11 cellular contexts compared by ENCODE assay signal in genomic region chr20:9966966-9967365, GRCh38.
A peak's percentile ranks its signal among the peaks of the same experiment; 100 is the strongest.
DNase-seq lines count a peak whose midpoint lies in the region; ATAC-seq, FAIRE-seq and TF ChIP-seq lines count a peak whose summit lies in the region.
"Had no signal": no experiment of that assay in that cellular context is flagged by ENCODE, and none has a peak within 500 bp of the region (broad histone marks: within the 10 kb centered on the region; RNA-seq: fewer than 3 reads in every experiment).

No MANE protein-coding gene starts in this region.

- no peaks in the 10 kb centered on the region for H3K9me2 ChIP-seq in OCI-LY7 (ENCODE audit: insufficient read depth, low read length)

- peaks cover 3% of the 10 kb centered on the region for H3K27me3 ChIP-seq in CD4-positive, alpha-beta memory T cell (ENCODE audit: insufficient read depth, low read length)

- intact Hi-C loops in OCI-LY7 (cut with micrococcal nuclease; ENCODE audit: unreplicated experiment) = no loop called here
- intact Hi-C loops in CD4-positive, alpha-beta memory T cell (cut with micrococcal nuclease) = no loop called here

- H3K4me1 Mint-ChIP-seq in T-helper 2 cell treated with Interferon-gamma antibody and Interleukin-4, amounts not matched to agents 5 μg/mL and 100 μg/mL, for 36 hours (ENCODE audit: low read depth) = no peaks in the 10 kb centered on the region
- H3K4me1 Mint-ChIP-seq in CD4-positive, alpha-beta memory T cell = no peaks in the 10 kb centered on the region
- H3K4me1 Mint-ChIP-seq: activated B cell treated with CpG ODN at 0.5 μM for 24 hours; CD8-positive, alpha-beta memory T cell had no signal

- no TSS peak for BruUV-seq in OCI-LY7 (replicated peaks; lab: Mats Ljungman, UMichigan)

- FAIRE-seq in GM18507 (lab: Jason Lieb, UNC) = peak; percentile 41

- TF ChIP-seq CTCF in 22Rv1 (IDR thresholded peaks at IDR 0.05) = peak; percentile 42
- TF ChIP-seq CTCF in OCI-LY7 (conservative IDR thresholded peaks at IDR 0.05; ENCODE audit: low read length) = peak; percentile 61
- peak; percentile 54 for TF ChIP-seq CTCF in fibroblast of mammary gland (conservative IDR thresholded peaks at IDR 0.05; ENCODE audit: control insufficient read depth, insufficient read depth, low read depth, low read length)

- no peaks in the 10 kb centered on the region for H4K20me1 ChIP-seq in OCI-LY7 (ENCODE audit: insufficient read depth, low read length)

- no peaks in the 10 kb centered on the region for H3K9me3 ChIP-seq in OCI-LY7 (ENCODE audit: low read length)
- no peaks in the 10 kb centered on the region for H3K9me3 ChIP-seq in CD4-positive, alpha-beta memory T cell (ENCODE audit: control insufficient read depth in 1 of 2, low read length in 2 of 2)

- no peaks in the 10 kb centered on the region for H3K4me1 ChIP-seq in OCI-LY7 (ENCODE audit: insufficient read depth, low read length, poor library complexity, severe bottlenecking)
- H3K4me1 ChIP-seq in CD4-positive, alpha-beta memory T cell (ENCODE audit: insufficient read depth, low read length) = no peaks in the 10 kb centered on the region

- H3K36me3 Mint-ChIP-seq in T-helper 2 cell treated with Interferon-gamma antibody and Interleukin-4, amounts not matched to agents 5 μg/mL and 100 μg/mL, for 36 hours (ENCODE audit: low read depth) = no peaks in the 10 kb centered on the region
- H3K36me3 Mint-ChIP-seq in CD4-positive, alpha-beta memory T cell = no peaks in the 10 kb centered on the region

- POLR2A ChIA-PET in OCI-LY7 (lab: Charles Lee) = interaction anchor here (0.6 kb wide), 1 partner anchor 172 kb away, joined by 3 read pairs; no protein-coding TSS in a partner anchor
- POLR2A ChIA-PET in CD4-positive, alpha-beta memory T cell (lab: Charles Lee; ENCODE audit: partially characterized antibody) = no interaction called here

- H2AFZ ChIP-seq in OCI-LY7 (ENCODE audit: low read length) = no peak overlapping the region

- no peaks in the 10 kb centered on the region for H3K79me2 ChIP-seq in OCI-LY7 (ENCODE audit: insufficient read depth, low read depth, low read length)

- CTCF ChIA-PET in OCI-LY7 (lab: Charles Lee; ENCODE audit: unreplicated experiment) = no interaction called here
- CTCF ChIA-PET in CD4-positive, alpha-beta memory T cell (lab: Charles Lee; ENCODE audit: partially characterized antibody) = interaction anchor here (1.0 kb wide), 1 partner anchor 11 kb away, joined by 3 read pairs; no protein-coding TSS in a partner anchor

- H3K27ac ChIP-seq in 22Rv1 = no peak overlapping the region
- no peak overlapping the region for H3K27ac ChIP-seq in OCI-LY7 (ENCODE audit: low read depth, low read length, poor library complexity, severe bottlenecking)
- no peak overlapping the region for H3K27ac ChIP-seq in CD4-positive, alpha-beta memory T cell (ENCODE audit: low read depth, low read length)

- no peaks in the 10 kb centered on the region for H3K9me3 Mint-ChIP-seq in T-helper 2 cell treated with Interferon-gamma antibody and Interleukin-4, amounts not matched to agents 5 μg/mL and 100 μg/mL, for 36 hours
- peaks cover 0 to 4% (median 0%) of the 10 kb centered on the region in 8 donors for H3K9me3 Mint-ChIP-seq in CD4-positive, alpha-beta memory T cell
- H3K9me3 Mint-ChIP-seq: activated B cell treated with CpG ODN at 0.5 μM for 24 hours; CD8-positive, alpha-beta memory T cell had no signal

- no peaks in the 10 kb centered on the region for H3K27me3 Mint-ChIP-seq in T-helper 2 cell treated with Interferon-gamma antibody and Interleukin-4, amounts not matched to agents 5 μg/mL and 100 μg/mL, for 36 hours (ENCODE audit: low read depth)
- peaks cover 12 to 15% of the 10 kb centered on the region in 2 donors for H3K27me3 Mint-ChIP-seq in CD4-positive, alpha-beta memory T cell

- no peak overlapping the region for H3K27ac Mint-ChIP-seq in T-helper 2 cell treated with Interferon-gamma antibody and Interleukin-4, amounts not matched to agents 5 μg/mL and 100 μg/mL, for 36 hours
- no peak overlapping the region for H3K27ac Mint-ChIP-seq in CD4-positive, alpha-beta memory T cell
- H3K27ac Mint-ChIP-seq: activated B cell treated with CpG ODN at 0.5 μM for 24 hours; CD8-positive, alpha-beta memory T cell had no signal

- H3K4me3 ChIP-seq in OCI-LY7 (ENCODE audit: low read depth, low read length, poor library complexity, severe bottlenecking) = no peak overlapping the region
- no peak overlapping the region for H3K4me3 ChIP-seq in fibroblast of mammary gland (ENCODE audit: control insufficient read depth, low read depth, low read length)
- H3K4me3 ChIP-seq in CD4-positive, alpha-beta memory T cell (ENCODE audit: low read length in 2 of 2) = no peak overlapping the region

- DNase-seq in GM18507 (ENCODE audit: extremely low spot score, insufficient read length, low read depth) = no peak
- DNase-seq in OCI-LY7 (ENCODE audit: low spot score) = no peak
- DNase-seq in fibroblast of mammary gland (ENCODE audit: low read depth) = peak; percentile 26
- no peak for DNase-seq in NCI-H345 (lab: John Stamatoyannopoulos, UW)
- no peak for DNase-seq in T-helper 2 cell treated with Interferon-gamma antibody and Interleukin-4, amounts not matched to agents 5 μg/mL and 100 μg/mL, for 36 hours (ENCODE audit: low spot score)
- no peak for DNase-seq in CD4-positive, alpha-beta memory T cell
- DNase-seq: activated B cell treated with CpG ODN at 0.5 μM for 24 hours; CD8-positive, alpha-beta memory T cell; KG1 had no signal

- H3K4me3 Mint-ChIP-seq in T-helper 2 cell treated with Interferon-gamma antibody and Interleukin-4, amounts not matched to agents 5 μg/mL and 100 μg/mL, for 36 hours = no peak overlapping the region
- H3K4me3 Mint-ChIP-seq in CD4-positive, alpha-beta memory T cell = no peak overlapping the region
- H3K4me3 Mint-ChIP-seq: activated B cell treated with CpG ODN at 0.5 μM for 24 hours; CD8-positive, alpha-beta memory T cell had no signal

- no peaks in the 10 kb centered on the region for H3K36me3 ChIP-seq in OCI-LY7 (ENCODE audit: insufficient read depth, low read length)
- no peaks in the 10 kb centered on the region for H3K36me3 ChIP-seq in CD4-positive, alpha-beta memory T cell (ENCODE audit: insufficient read depth, low read length)

- no peak for ATAC-seq in HG02763 (IDR thresholded peaks at IDR 0.05; ENCODE audit: unreplicated experiment)

- H3K4me2 ChIP-seq in OCI-LY7 (ENCODE audit: low read length) = no peak overlapping the region
